In the genomic region with DNA sequence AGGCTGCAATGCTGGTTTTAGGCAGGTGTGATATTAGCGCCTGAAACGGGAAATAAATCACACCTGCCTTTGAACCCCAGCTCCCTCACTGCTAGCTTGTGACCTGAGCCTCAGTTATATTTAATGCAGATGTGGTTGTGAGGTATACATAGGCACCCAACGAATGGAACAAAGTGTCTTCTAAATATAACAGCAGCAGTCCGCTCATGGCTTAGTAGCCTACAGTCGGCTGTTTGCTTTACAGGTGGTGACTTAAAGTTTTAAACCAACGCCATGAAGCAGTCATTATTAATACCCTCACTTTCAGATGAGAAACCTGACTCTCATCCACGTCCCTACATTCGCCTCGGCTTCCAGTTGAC, we compare ENCODE assay signal across 8 cellular contexts. TPM values are rescaled to one million over a fixed set of nuclear protein-coding genes. Genes with fewer than 3 reads are reported as not detected.
DNase-seq lines count a peak whose midpoint lies in the region; ATAC-seq, FAIRE-seq and TF ChIP-seq lines count a peak whose summit lies in the region.

No MANE protein-coding gene starts in this region.

- H3K27ac ChIP-seq in GM12878 (ENCODE audit: control insufficient read depth, insufficient read depth) (peak overlapping the region; percentile 45), testis (peak overlapping the region; percentile 66 to 86)

- SMC1A ChIA-PET in GM12878 (lab: Charles Lee; ENCODE audit: uncharacterized antibody, unreplicated experiment) = interaction anchor here (0.5 to 7.9 kb wide), 7 partner anchors 19 to 615 kb away, joined by 3 to 112 read pairs (median 4); a partner anchor contains a TSS

- H3K9me3 ChIP-seq in Caco-2 (peaks cover 6% of the 10 kb centered on the region; the same call in 1 of the 2 replicates), GM12878 (replicated peaks; ENCODE audit: control insufficient read depth, insufficient read depth, low read length) (peaks cover 13% of the 10 kb centered on the region), testis (no peaks in the 10 kb centered on the region)

- H3K9me3 Mint-ChIP-seq in Caco-2 (ENCODE audit: unreplicated experiment) = peaks cover 3% of the 10 kb centered on the region

- no peak for DNase-seq in Caco-2
- DNase-seq in KBM-7 = peak; percentile 31
- no peak for DNase-seq in GM12878 (ENCODE audit: low read depth, low spot score)
- peak; percentile 11 for DNase-seq in kidney tubule cell (ENCODE audit: low spot score)
- no peak for DNase-seq in testis
- DNase-seq in GM10266 (ENCODE audit: extremely low spot score) = no peak
- DNase-seq in activated effector memory CD4-positive, alpha-beta T cell treated with Interleukin-2 at 50 U/mL for 16 hours = no peak

- peaks cover 18% of the 10 kb centered on the region for H3K36me3 Mint-ChIP-seq in Caco-2 (ENCODE audit: insufficient read depth, unreplicated experiment)

- H3K4me3 Mint-ChIP-seq in Caco-2 (ENCODE audit: unreplicated experiment) = peak overlapping the region; percentile 98

- WGBS in GM12878 (ENCODE audit: insufficient coverage, insufficient replicate concordance, low lambda C conversion rate, missing lambda C conversion rate) = 0% methylated on average over 9 of the region's 9 CpGs
- 0% methylated on average over 9 of the region's 9 CpGs for WGBS in testis, 2 donors

- CTCF ChIA-PET in Caco-2 (lab: Charles Lee) = interaction anchor here (0.6 kb wide), 1 partner anchor 648 kb away, joined by 9 read pairs; a partner anchor contains a TSS
- CTCF ChIA-PET in GM12878 (lab: Yijun Ruan, JAX) = interaction anchor here (0.9 to 8.0 kb wide), 4 partner anchors 18 to 762 kb away, joined by 4 to 145 read pairs (median 28); no protein-coding TSS in a partner anchor

- peak overlapping the region; percentile 64 for H3K4me2 ChIP-seq in GM12878 (ENCODE audit: control insufficient read depth, insufficient read depth)

- peak overlapping the region; percentile 72 for H3K4me3 ChIP-seq in Caco-2 (ENCODE audit: low read depth, low read length)
- peak overlapping the region; percentile 83 for H3K4me3 ChIP-seq in GM12878
- peak overlapping the region; percentile 90 to 94 for H3K4me3 ChIP-seq in testis

- intact Hi-C loops in Caco-2 (cut with micrococcal nuclease; ENCODE audit: unreplicated experiment) = loop anchor here (10.0 kb wide), 1 partner anchor 409 kb away; no protein-coding TSS in a partner anchor
- intact Hi-C loops in GM12878 (cut with micrococcal nuclease; ENCODE audit: unreplicated experiment) = no loop called here
- intact Hi-C loops in testis (cut with DNase I; ENCODE audit: low total_unique reads) = no loop called here

- peaks cover 32% of the 10 kb centered on the region for H3K4me1 Mint-ChIP-seq in Caco-2 (ENCODE audit: low read depth, unreplicated experiment)

- TF ChIP-seq EP300 in GM12878 (IDR thresholded peaks at IDR 0.05; ENCODE audit: borderline replicate concordance in 1 of 2, control insufficient read depth in 1 of 2, low read depth in 2 of 2, low read length in 2 of 2) = no peak

- H3K36me3 ChIP-seq in Caco-2 (ENCODE audit: control insufficient read depth, insufficient read depth, low read length) (no peaks in the 10 kb centered on the region; the same call in 1 of the 2 replicates), GM12878 (ENCODE audit: control insufficient read depth in 2 of 2, insufficient read depth in 2 of 2, low read length in 1 of 2) (no peaks in the 10 kb centered on the region), testis (ENCODE audit: low read depth, missing control alignments) (no peaks in the 10 kb centered on the region)

- no peak for TF ChIP-seq POLR2A in GM12878 (IDR thresholded peaks at IDR 0.05; ENCODE audit: low read depth, low read length)
- no peak for TF ChIP-seq POLR2A in testis (IDR thresholded peaks at IDR 0.05)

- H3K9ac ChIP-seq in GM12878 (ENCODE audit: control insufficient read depth, insufficient read depth, low read length) = peak overlapping the region; percentile 76

- peak; percentile 22 for ATAC-seq in GM21423 (IDR thresholded peaks at IDR 0.05; ENCODE audit: unreplicated experiment)
- ATAC-seq in GM12878 = peak; percentile 59

- in situ Hi-C loops in KBM-7 (cut with MboI; ENCODE audit: low pct_unique_long_range_greater_than_20kb, low sequenced_read_pairs) (loop anchor here (25.0 kb wide), 3 partner anchors 259 to 759 kb away; no protein-coding TSS in a partner anchor), GM12878 (cut with MboI) (loop anchor here (25.0 kb wide), 1 partner anchor 759 kb away; no protein-coding TSS in a partner anchor)

- peaks cover 34% of the 10 kb centered on the region for H3K4me1 ChIP-seq in Caco-2
- H3K4me1 ChIP-seq in GM12878 (ENCODE audit: control insufficient read depth, insufficient read depth, low read length) = 0 out of 2 replicates have a peak, but pooled peaks cover 7% of the 10 kb centered on the region
- H3K4me1 ChIP-seq in testis = peaks cover 4% of the 10 kb centered on the region

- H3K79me2 ChIP-seq in GM12878 (ENCODE audit: control insufficient read depth, insufficient read depth, low read length) = peaks cover 10% of the 10 kb centered on the region

- peak overlapping the region; percentile 86 for H2AFZ ChIP-seq in GM12878 (ENCODE audit: control insufficient read depth, low read depth, low read length)

- no peaks in the 10 kb centered on the region for H3K27me3 ChIP-seq in Caco-2 (replicated peaks; ENCODE audit: control insufficient read depth, insufficient read depth, low read length)
- no peaks in the 10 kb centered on the region for H3K27me3 ChIP-seq in GM12878 (replicated peaks in 1 of 2; ENCODE audit: control insufficient read depth in 2 of 2, insufficient read depth in 2 of 2, low read length in 1 of 2)
- no peaks in the 10 kb centered on the region for H3K27me3 ChIP-seq in testis

- BruUV-seq in Caco-2 (replicated peaks; lab: Mats Ljungman, UMichigan) = no TSS peak
- no TSS peak for BruUV-seq in GM12878 (replicated peaks; lab: Mats Ljungman, UMichigan)

- peak overlapping the region; percentile 98 for H3K27ac Mint-ChIP-seq in Caco-2 (ENCODE audit: unreplicated experiment)

- TF ChIP-seq RAD21 in GM12878 (IDR thresholded peaks at IDR 0.05; ENCODE audit: insufficient read depth, low read depth, low read length) = no peak

- no peak for FAIRE-seq in GM12878 (lab: Jason Lieb, UNC)

- RAD21 ChIA-PET in GM12878 (lab: Charles Lee; ENCODE audit: unreplicated experiment) = interaction anchor here (1.0 to 8.3 kb wide), 9 partner anchors 11 to 766 kb away, joined by 3 to 91 read pairs (median 4); a partner anchor contains a TSS

- no peak for TF ChIP-seq CTCF in Caco-2 (IDR thresholded peaks at IDR 0.05; ENCODE audit: insufficient read depth in 1 of 2, low read depth in 1 of 2, low read length in 1 of 2, severe bottlenecking in 1 of 2, unreplicated experiment in 1 of 2)
- no peak for TF ChIP-seq CTCF in GM12878 (IDR thresholded peaks at IDR 0.05 in 2 of 3, conservative IDR thresholded peaks at IDR 0.05 in 1 of 3; ENCODE audit: control insufficient read depth in 2 of 3, extremely low read depth in 1 of 3, insufficient read depth in 1 of 3, low read depth in 3 of 3, low read length in 3 of 3)
- no peak for TF ChIP-seq CTCF in testis (IDR thresholded peaks at IDR 0.05)
- no peak for TF ChIP-seq CTCF in GM10266 (IDR thresholded peaks at IDR 0.05; ENCODE audit: control insufficient read depth, insufficient read depth, low read depth, missing control alignments)

- H3K27me3 Mint-ChIP-seq in Caco-2 (ENCODE audit: insufficient read depth, unreplicated experiment) = no peaks in the 10 kb centered on the region

- H4K20me1 ChIP-seq in GM12878 (ENCODE audit: control insufficient read depth, insufficient read depth) = no peaks in the 10 kb centered on the region

- POLR2A ChIA-PET in Caco-2 (lab: Charles Lee) = interaction anchor here (0.7 kb wide), 1 partner anchor 779 kb away, joined by 6 read pairs; a partner anchor contains a TSS
- POLR2A ChIA-PET in GM12878 (lab: Charles Lee) = interaction anchor here (0.9 to 2.0 kb wide), 3 partner anchors 21 to 779 kb away, joined by 3 to 11 read pairs (median 4); a partner anchor contains a TSS

RNA-seq across cellular contexts. Expression of a gene that starts 0.6 kb away (rescaled TPM):
- 8.1 and 10.3 TPM in 2 replicates for total RNA-seq in Caco-2 (2022)
- 57.9 and 58.0 TPM in 2 replicates for total RNA-seq in GM12878 (2013; cell fraction: nucleolus; rRNA removed)
- total RNA-seq in GM12878 (2014; rRNA removed) = 4.2 and 5.1 TPM in 2 replicates
- total RNA-seq in GM12878 (2014; rRNA removed; fragmentation: Illumina TruSeq; extraction: Trizol) = 7.8 and 9.0 TPM in 2 replicates
- 5.9 and 6.2 TPM in 2 replicates for total RNA-seq in GM12878 (2021)
- polyA plus RNA-seq in GM12878 (2011; ENCODE audit: low read depth) = 1.3 TPM
- 4.8 and 5.7 TPM in 2 replicates for polyA plus RNA-seq in GM12878 (2011; rRNA removed)
- 3.5 and 4.3 TPM in 2 replicates for polyA plus RNA-seq in GM12878 (2011; cell fraction: cytosol; rRNA removed)
- polyA plus RNA-seq in GM12878 (2011; cell fraction: nucleus; rRNA removed) = 6.3 and 7.5 TPM in 2 replicates
- polyA plus RNA-seq in GM12878 (2012) = 2.5 TPM in 2 replicates
- polyA plus RNA-seq in GM12878 (2014; fragmentation: Illumina TruSeq; extraction: Trizol) = 5.1 and 5.6 TPM in 2 replicates
- under 1 TPM; 0.55 to 0.82 TPM for polyA plus RNA-seq in GM12878 (2014; fragmentation: Nextera tagmentation; extraction: Ambion mirVana)
- 3.4 and 4.7 TPM in 2 replicates for polyA plus RNA-seq in GM12878 (2014; rRNA removed)
- polyA plus RNA-seq in GM12878 (2016; fragmentation: Nextera tagmentation; extraction: Ambion mirVana) = 1 to 10 TPM; 1.1 to 4.1 TPM
- polyA minus RNA-seq in GM12878 (2011; rRNA and poly(A)+ RNA removed) = 5.9 and 6.5 TPM in 2 replicates
- polyA minus RNA-seq in GM12878 (2011; cell fraction: cytosol; rRNA and poly(A)+ RNA removed) = 1.5 and 3.0 TPM in 2 replicates
- polyA minus RNA-seq in GM12878 (2011; cell fraction: nucleus; rRNA and poly(A)+ RNA removed) = 7.7 and 13.2 TPM in 2 replicates
- total RNA-seq in testis = 10 to 100 TPM; 16.8 to 18.4 TPM
- polyA plus RNA-seq in testis (ENCODE audit: insufficient read depth, low read depth, low replicate concordance) = 5.1 TPM

Comparison
In these comparisons a context has a peak if more than half of its experiments do, and no peak if none do; other contexts are left out.
1. DNase-seq: peak in KBM-7 (single experiment) and kidney tubule cell (single experiment); none in Caco-2 (0 of 2), GM12878 (single experiment), testis (single experiment), GM10266 (single experiment) and activated effector memory CD4-positive, alpha-beta T cell treated with Interleukin-2 at 50 U/mL for 16 hours (single experiment).
2. Peak in every context shown above with its lines, with median percentiles within 50 percentile points of each other: H3K4me3 ChIP-seq.